ENCODE assay signal across 15 cellular contexts in genomic region chr5:96207420-96207819, GRCh38.
"Had no signal": no experiment of that assay in that cellular context is flagged by ENCODE, and none has a peak within 500 bp of the region (broad histone marks: within the 10 kb centered on the region; RNA-seq: fewer than 3 reads in every experiment).

No MANE protein-coding gene starts in this region.

- DNase-seq: effector memory CD8-positive, alpha-beta T cell; foreskin melanocyte; head of caudate nucleus; hippocampal formation; kidney glomerular epithelial cell; naive thymus-derived CD4-positive, alpha-beta T cell; stimulated activated CD4-positive, alpha-beta T cell treated with anti-CD3 and anti-CD28 coated beads, Interleukin-2, amount 100 ng/mL, for 24 hours; stimulated activated CD4-positive, alpha-beta T cell treated with anti-CD3 and anti-CD28 coated beads, Interleukin-4, amount 100 ng/mL, for 4 hours; stimulated activated naive B cell treated with anti-CD40 and anti-IgM and Interleukin-4, amounts not matched to agents 10 μg/mL and 1 μg/mL and 100 μg/mL, for 72 hours; stomach; substantia nigra; transverse colon had no signal

- H3K9me3 ChIP-seq: neutrophil had no signal

- H3K36me3 ChIP-seq: neutrophil, stomach, thoracic aorta, transverse colon had no signal

- H3K27me3 Mint-ChIP-seq: stimulated activated naive B cell treated with anti-CD40 and anti-IgM and Interleukin-4, amounts not matched to agents 10 μg/mL and 1 μg/mL and 100 μg/mL, for 72 hours had no signal

- H3K4me3 ChIP-seq: skin epidermis, stomach, thoracic aorta, transverse colon had no signal

- H3K4me1 Mint-ChIP-seq: naive thymus-derived CD4-positive, alpha-beta T cell; stimulated activated naive B cell treated with anti-CD40 and anti-IgM and Interleukin-4, amounts not matched to agents 10 μg/mL and 1 μg/mL and 100 μg/mL, for 72 hours had no signal

- H3K4me3 Mint-ChIP-seq: effector memory CD8-positive, alpha-beta T cell; naive thymus-derived CD4-positive, alpha-beta T cell; stimulated activated naive B cell treated with anti-CD40 and anti-IgM and Interleukin-4, amounts not matched to agents 10 μg/mL and 1 μg/mL and 100 μg/mL, for 72 hours had no signal

- H3K4me1 ChIP-seq: stomach, transverse colon had no signal

- H3K27ac Mint-ChIP-seq: effector memory CD8-positive, alpha-beta T cell; naive thymus-derived CD4-positive, alpha-beta T cell; stimulated activated naive B cell treated with anti-CD40 and anti-IgM and Interleukin-4, amounts not matched to agents 10 μg/mL and 1 μg/mL and 100 μg/mL, for 72 hours had no signal

- H3K27ac ChIP-seq: neutrophil, skin epidermis, stomach, thoracic aorta, transverse colon had no signal

- H3K27me3 ChIP-seq: neutrophil, stomach, transverse colon had no signal
